In genomic region chr2:36271266-36271665, GRCh38 we compare ENCODE assay signal across 23 cellular contexts.
DNase-seq lines count a peak whose midpoint lies in the region; ATAC-seq, FAIRE-seq and TF ChIP-seq lines count a peak whose summit lies in the region.
"Had no signal": no experiment of that assay in that cellular context is flagged by ENCODE, and none has a peak within 500 bp of the region (broad histone marks: within the 10 kb centered on the region; RNA-seq: fewer than 3 reads in every experiment).

No MANE protein-coding gene starts in this region.

- TF ChIP-seq EP300 in A549 (IDR thresholded peaks at IDR 0.05) = no peak

- no peaks in the 10 kb centered on the region for H3K79me1 ChIP-seq in H9 (ENCODE audit: insufficient read depth, low read depth, low read length, poor library complexity, severe bottlenecking)

- no peak overlapping the region for H2BK5ac ChIP-seq in H9 (ENCODE audit: insufficient read length, low read length)

- H3K4me3 ChIP-seq in A549 = no peak overlapping the region
- H3K4me3 ChIP-seq: BLaER1, GM12878, PC-9 had no signal

- no peak overlapping the region for H2BK12ac ChIP-seq in H9 (ENCODE audit: insufficient read length, low read depth, low read length)

- H3T11ph ChIP-seq in H9 (ENCODE audit: low read length) = no peak overlapping the region

- H2BK15ac ChIP-seq in H9 (ENCODE audit: low read depth, low read length) = no peak overlapping the region

- no peak for TF ChIP-seq CTCF in A549 (IDR thresholded peaks at IDR 0.05)
- no peak for TF ChIP-seq CTCF in H9 (conservative IDR thresholded peaks at IDR 0.05)

- no peak overlapping the region for H2AFZ ChIP-seq in H9 (ENCODE audit: low read length)

- TF ChIP-seq POLR2A in A549 (IDR thresholded peaks at IDR 0.05; ENCODE audit: low read length) = no peak

- H2AK5ac ChIP-seq in H9 (ENCODE audit: insufficient read length, low read length) = no peak overlapping the region

- H2BK120ac ChIP-seq in H9 (ENCODE audit: low read depth, low read length, poor library complexity, severe bottlenecking) = no peak overlapping the region

- H3K4me1 ChIP-seq in A549 (no peaks in the 10 kb centered on the region), H9 (ENCODE audit: insufficient read depth, low read length) (peaks cover 7% of the 10 kb centered on the region; the same call in 1 of the 2 replicates)
- H3K4me1 ChIP-seq: BLaER1 had no signal

- no peak overlapping the region for H3K14ac ChIP-seq in H9 (ENCODE audit: insufficient read depth, low read length)

- H3K27ac Mint-ChIP-seq in H9 = peak overlapping the region; percentile 10 to 93 (median 70); a peak in 3 of 7 replicates
- H3K27ac Mint-ChIP-seq: CD4-positive, alpha-beta memory T cell had no signal

- H3K27ac ChIP-seq in A549 (no peak overlapping the region), H9 (ENCODE audit: insufficient read length, low read depth, low read length) (peak overlapping the region; percentile 53)
- H3K27ac ChIP-seq: BLaER1, PC-9, RWPE1 had no signal

- no peak for TF ChIP-seq RAD21 in A549 (conservative IDR thresholded peaks at IDR 0.05 in 1 of 2, IDR thresholded peaks at IDR 0.05 in 1 of 2)

- peaks cover 31 to 37% of the 10 kb centered on the region in 2 experiments for H3K4me1 Mint-ChIP-seq in H9

- peaks cover 5 to 12% (median 8%) of the 10 kb centered on the region in 3 experiments for H3K36me3 Mint-ChIP-seq in H9 (ENCODE audit: insufficient read depth in 1 of 3, low read depth in 3 of 3)

- H3K27me3 ChIP-seq in H9 (ENCODE audit: insufficient read depth, low read length) = no peaks in the 10 kb centered on the region
- H3K27me3 ChIP-seq: BLaER1 had no signal

- no peaks in the 10 kb centered on the region for H4K20me1 ChIP-seq in H9 (ENCODE audit: control insufficient read depth, insufficient read depth, insufficient read length)
- H4K20me1 ChIP-seq: BLaER1 had no signal

- FAIRE-seq in A549 (lab: Jason Lieb, UNC) = peak; percentile 63
- FAIRE-seq: A204.1, GM12878 had no signal

- H2BK20ac ChIP-seq in H9 (ENCODE audit: low read depth, low read length, poor library complexity, severe bottlenecking) = no peak overlapping the region

- H3K9me3 Mint-ChIP-seq in H9 = peaks cover 5 to 18% of the 10 kb centered on the region in 2 experiments

- 81% methylated on average over 1 of the region's 1 CpG for WGBS in A549 (ENCODE audit: missing lambda C conversion rate)
- WGBS in H9 (ENCODE audit: extremely low coverage, insufficient read length, low lambda C conversion rate) = no CpG with 5 or more reads among the region's 1 CpG

- no peak overlapping the region for H3K4ac ChIP-seq in H9 (ENCODE audit: low read depth, low read length)

- H3K9me3 ChIP-seq in A549 = no peaks in the 10 kb centered on the region
- H3K9me3 ChIP-seq in H9 (ENCODE audit: control insufficient read depth, low read depth, low read length) = no peaks in the 10 kb centered on the region

- H4K8ac ChIP-seq in H9 (replicated peaks; ENCODE audit: insufficient read length, low read depth, low read length) = no peak overlapping the region

- CTCF ChIA-PET in A549 (lab: Yijun Ruan, JAX) = no interaction called here

- no peak overlapping the region for H3K23ac ChIP-seq in H9 (ENCODE audit: insufficient read length, low read depth, low read length)

- no peaks in the 10 kb centered on the region for H3K79me2 ChIP-seq in H9 (ENCODE audit: insufficient read depth, low read length)

- H3K56ac ChIP-seq in H9 (ENCODE audit: insufficient read length, low read depth, low read length) = no peak overlapping the region

- H3K27me3 Mint-ChIP-seq in H9 (ENCODE audit: low read depth) = peaks cover 23% of the 10 kb centered on the region
- H3K27me3 Mint-ChIP-seq: CD4-positive, alpha-beta memory T cell had no signal

- H3K4me2 ChIP-seq in A549 (no peak overlapping the region), H9 (ENCODE audit: insufficient read depth, insufficient read length, low read length) (no peak overlapping the region)
- H3K4me2 ChIP-seq: BLaER1, PC-9 had no signal

- no peak overlapping the region for H4K5ac ChIP-seq in H9 (ENCODE audit: insufficient read length, low read depth, low read length)

- no peaks in the 10 kb centered on the region for H3K23me2 ChIP-seq in H9 (ENCODE audit: insufficient read length, low read depth, low read length, poor library complexity, severe bottlenecking)

- DNase-seq in A549 (ENCODE audit: low read depth in 1 of 2, low spot score in 1 of 2) (no peak), H9 (no peak), dermis blood vessel endothelial cell (peak; percentile 20), lung microvascular endothelial cell (ENCODE audit: low read depth in 2 of 2) (peak; percentile 38 to 46), DMS79 treated with DMSO at 0.1 percent for 48 hours (lab: John Stamatoyannopoulos, UW) (no peak), activated gamma-delta T cell (lab: John Stamatoyannopoulos, UW) (no peak)
- DNase-seq: CD4-positive, alpha-beta memory T cell; DMS153; EL; Kasumi-1; MM.1S; NCI-H1092; NCI-H1436 treated with DMSO at 0.1 percent for 48 hours; NCI-H2029; NCI-H510A; PC-9; SIG-M5 had no signal

- ATAC-seq in A549 (no peak), HG02610 (IDR thresholded peaks at IDR 0.05; ENCODE audit: unreplicated experiment) (no peak)
- ATAC-seq: GM12878, SK-N-SH treated with all-trans-retinoic acid at 6 μM for 48 hours had no signal

- no peak overlapping the region for H3K18ac ChIP-seq in H9 (ENCODE audit: insufficient read length, low read depth, low read length)

- H3K4me3 Mint-ChIP-seq in H9 = no peak overlapping the region
- H3K4me3 Mint-ChIP-seq: CD4-positive, alpha-beta memory T cell had no signal

- H3K9ac ChIP-seq in H9 (ENCODE audit: extremely low read depth, insufficient read length, low read length) = no peak overlapping the region
- H3K9ac ChIP-seq: BLaER1 had no signal

- no peak overlapping the region for H4K91ac ChIP-seq in H9 (ENCODE audit: insufficient read length, low read depth, low read length)

- POLR2A ChIA-PET in A549 (lab: Yijun Ruan, JAX) = no interaction called here

TF ChIP-seq in A549, 52 proteins besides CTCF, POLR2A, EP300 and RAD21 (continues in another document):
- TF ChIP-seq SMC3 (IDR thresholded peaks at IDR 0.05) (no peak), RCOR1 (IDR thresholded peaks at IDR 0.05; ENCODE audit: low read depth, low read length) (no peak), KDM1A (IDR thresholded peaks at IDR 0.05; ENCODE audit: low read depth) (no peak), HOXA7 (CRISPR knock-in tag; IDR thresholded peaks at IDR 0.05) (no peak), HOXB5 (CRISPR knock-in tag; IDR thresholded peaks at IDR 0.05) (no peak), CBX8 (IDR thresholded peaks at IDR 0.05) (no peak), HOXB13 (CRISPR knock-in tag; IDR thresholded peaks at IDR 0.05; ENCODE audit: low read depth) (no peak), ZNF302 (CRISPR knock-in tag; IDR thresholded peaks at IDR 0.05) (no peak), SREBF2 (IDR thresholded peaks at IDR 0.05) (no peak), FOSL2 (IDR thresholded peaks at IDR 0.05) (no peak), FOSL2 (CRISPR knock-in tag; IDR thresholded peaks at IDR 0.05) (no peak), NFE2L2 (conservative IDR thresholded peaks at IDR 0.05; ENCODE audit: low read length) (no peak), ATOH8 (CRISPR knock-in tag; IDR thresholded peaks at IDR 0.05; ENCODE audit: low read depth) (no peak), PHF8 (IDR thresholded peaks at IDR 0.05; ENCODE audit: borderline replicate concordance, low read depth) (no peak)
- TF ChIP-seq, protein P1, sequence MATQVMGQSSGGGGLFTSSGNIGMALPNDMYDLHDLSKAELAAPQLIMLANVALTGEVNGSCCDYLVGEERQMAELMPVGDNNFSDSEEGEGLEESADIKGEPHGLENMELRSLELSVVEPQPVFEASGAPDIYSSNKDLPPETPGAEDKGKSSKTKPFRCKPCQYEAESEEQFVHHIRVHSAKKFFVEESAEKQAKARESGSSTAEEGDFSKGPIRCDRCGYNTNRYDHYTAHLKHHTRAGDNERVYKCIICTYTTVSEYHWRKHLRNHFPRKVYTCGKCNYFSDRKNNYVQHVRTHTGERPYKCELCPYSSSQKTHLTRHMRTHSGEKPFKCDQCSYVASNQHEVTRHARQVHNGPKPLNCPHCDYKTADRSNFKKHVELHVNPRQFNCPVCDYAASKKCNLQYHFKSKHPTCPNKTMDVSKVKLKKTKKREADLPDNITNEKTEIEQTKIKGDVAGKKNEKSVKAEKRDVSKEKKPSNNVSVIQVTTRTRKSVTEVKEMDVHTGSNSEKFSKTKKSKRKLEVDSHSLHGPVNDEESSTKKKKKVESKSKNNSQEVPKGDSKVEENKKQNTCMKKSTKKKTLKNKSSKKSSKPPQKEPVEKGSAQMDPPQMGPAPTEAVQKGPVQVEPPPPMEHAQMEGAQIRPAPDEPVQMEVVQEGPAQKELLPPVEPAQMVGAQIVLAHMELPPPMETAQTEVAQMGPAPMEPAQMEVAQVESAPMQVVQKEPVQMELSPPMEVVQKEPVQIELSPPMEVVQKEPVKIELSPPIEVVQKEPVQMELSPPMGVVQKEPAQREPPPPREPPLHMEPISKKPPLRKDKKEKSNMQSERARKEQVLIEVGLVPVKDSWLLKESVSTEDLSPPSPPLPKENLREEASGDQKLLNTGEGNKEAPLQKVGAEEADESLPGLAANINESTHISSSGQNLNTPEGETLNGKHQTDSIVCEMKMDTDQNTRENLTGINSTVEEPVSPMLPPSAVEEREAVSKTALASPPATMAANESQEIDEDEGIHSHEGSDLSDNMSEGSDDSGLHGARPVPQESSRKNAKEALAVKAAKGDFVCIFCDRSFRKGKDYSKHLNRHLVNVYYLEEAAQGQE (IDR thresholded peaks at IDR 0.05) = no peak
- TF ChIP-seq, protein P2, sequence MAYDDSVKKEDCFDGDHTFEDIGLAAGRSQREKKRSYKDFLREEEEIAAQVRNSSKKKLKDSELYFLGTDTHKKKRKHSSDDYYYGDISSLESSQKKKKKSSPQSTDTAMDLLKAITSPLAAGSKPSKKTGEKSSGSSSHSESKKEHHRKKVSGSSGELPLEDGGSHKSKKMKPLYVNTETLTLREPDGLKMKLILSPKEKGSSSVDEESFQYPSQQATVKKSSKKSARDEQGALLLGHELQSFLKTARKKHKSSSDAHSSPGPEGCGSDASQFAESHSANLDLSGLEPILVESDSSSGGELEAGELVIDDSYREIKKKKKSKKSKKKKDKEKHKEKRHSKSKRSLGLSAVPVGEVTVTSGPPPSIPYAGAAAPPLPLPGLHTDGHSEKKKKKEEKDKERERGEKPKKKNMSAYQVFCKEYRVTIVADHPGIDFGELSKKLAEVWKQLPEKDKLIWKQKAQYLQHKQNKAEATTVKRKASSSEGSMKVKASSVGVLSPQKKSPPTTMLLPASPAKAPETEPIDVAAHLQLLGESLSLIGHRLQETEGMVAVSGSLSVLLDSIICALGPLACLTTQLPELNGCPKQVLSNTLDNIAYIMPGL (CRISPR knock-in tag; IDR thresholded peaks at IDR 0.05; ENCODE audit: borderline replicate concordance) = no peak

Comparison
In these comparisons a context has a peak if more than half of its experiments do, and no peak if none do; other contexts are left out.
1. DNase-seq: peak in dermis blood vessel endothelial cell (single experiment) and lung microvascular endothelial cell (2 of 2); none in A549 (0 of 2), H9 (single experiment), DMS79 treated with DMSO at 0.1 percent for 48 hours (single experiment) and activated gamma-delta T cell (single experiment).